In genomic region chr13:30577381-30577780, GRCh38 we compare ENCODE assay signal across 8 cellular contexts. TPM values are rescaled to one million over a fixed set of nuclear protein-coding genes. Genes with fewer than 3 reads are reported as not detected.
A peak's percentile ranks its signal among the peaks of the same experiment; 100 is the strongest.
DNase-seq lines count a peak whose midpoint lies in the region; ATAC-seq and TF ChIP-seq lines count a peak whose summit lies in the region.

No MANE protein-coding gene starts in this region.

- in situ Hi-C loops in brain microvascular endothelial cell (cut with HindIII; ENCODE audit: low pct_ligation_motif_present, low sequenced_read_pairs): no loop called here

- H3K18ac ChIP-seq in neuronal stem cell (ENCODE audit: low read length): no peak overlapping the region

- H3K14ac ChIP-seq in neuronal stem cell (ENCODE audit: low read length): no peak overlapping the region

- no peak overlapping the region for H2BK5ac ChIP-seq in neuronal stem cell (ENCODE audit: low read length)

- H3K79me1 ChIP-seq in neuronal stem cell (ENCODE audit: low read depth, low read length): no peaks in the 10 kb centered on the region

- no CpG with 5 or more reads among the region's 5 CpGs for WGBS in neuronal stem cell (ENCODE audit: extremely low coverage in 2 of 2, insufficient read length in 2 of 2, insufficient replicate concordance in 1 of 2), 2 donors

- H3K4me3 ChIP-seq in brain microvascular endothelial cell (ENCODE audit: low read depth, low read length) (no peak overlapping the region), neuronal stem cell (ENCODE audit: low read length in 2 of 2) (no peak overlapping the region)

- no peak for TF ChIP-seq CTCF in brain microvascular endothelial cell (IDR thresholded peaks at IDR 0.05; ENCODE audit: low read depth, low read length, missing control alignments)

- no peak overlapping the region for H2BK15ac ChIP-seq in neuronal stem cell (ENCODE audit: low read length)

- H2BK12ac ChIP-seq in neuronal stem cell (ENCODE audit: low read length): no peak overlapping the region

- H4K91ac ChIP-seq in neuronal stem cell (ENCODE audit: low read depth, low read length, poor library complexity): no peak overlapping the region

- H2AFZ ChIP-seq in neuronal stem cell (ENCODE audit: low read length): no peak overlapping the region

- DNase-seq in SW 1271 (lab: John Stamatoyannopoulos, UW) (peak; percentile 14 to 69), brain microvascular endothelial cell (peak; percentile 92), SK-N-DZ (ENCODE audit: low spot score) (no peak), cardiac septum (ENCODE audit: low spot score) (no peak), neuronal stem cell (ENCODE audit: low spot score) (no peak)
- peak; percentile 24 to 33 for DNase-seq in stimulated activated CD4-positive, alpha-beta T cell treated with anti-CD3 and anti-CD28 coated beads, Interleukin-15, amount 100 ng/mL, for 48 hours (ENCODE audit: low read depth in 2 of 2)

- peaks cover 0 to 2% of the 10 kb centered on the region in 2 donors for H3K4me1 ChIP-seq in neuronal stem cell (ENCODE audit: control insufficient read depth in 2 of 2, insufficient read depth in 1 of 2, low read depth in 1 of 2, low read length in 2 of 2)

- H4K8ac ChIP-seq in neuronal stem cell (ENCODE audit: low read depth, low read length): no peak overlapping the region

- intact Hi-C loops in cardiac septum (cut with DNase I): loop anchor here (10.0 kb wide), 1 partner anchor 443 kb away; no protein-coding TSS in a partner anchor

- H2BK120ac ChIP-seq in neuronal stem cell (ENCODE audit: low read depth, low read length): no peak overlapping the region

- no peak overlapping the region for H3K4me2 ChIP-seq in neuronal stem cell (ENCODE audit: insufficient read depth, low read length, poor library complexity, severe bottlenecking)

- no peaks in the 10 kb centered on the region for H3K9me3 ChIP-seq in neuronal stem cell (replicated peaks in 1 of 2; ENCODE audit: control insufficient read depth in 2 of 2, insufficient read depth in 1 of 2, low read depth in 1 of 2, low read length in 2 of 2)

- no peaks in the 10 kb centered on the region for H3K36me3 ChIP-seq in brain microvascular endothelial cell (replicated peaks)
- H3K36me3 ChIP-seq in neuronal stem cell (replicated peaks in 1 of 2; ENCODE audit: control insufficient read depth in 2 of 2, insufficient read depth in 2 of 2, low read length in 2 of 2): no peaks in the 10 kb centered on the region

- no peak overlapping the region for H3K9ac ChIP-seq in neuronal stem cell (ENCODE audit: low read depth, low read length, poor library complexity)

- no peak overlapping the region for H2AK5ac ChIP-seq in neuronal stem cell (ENCODE audit: low read depth, low read length)

- ATAC-seq in GM18858 (IDR thresholded peaks at IDR 0.05; ENCODE audit: unreplicated experiment): peak; percentile 68
- ATAC-seq in HG03097 (IDR thresholded peaks at IDR 0.05; ENCODE audit: low FRiP score, unreplicated experiment): peak; percentile 72

- H3K27me3 ChIP-seq in brain microvascular endothelial cell (replicated peaks) (no peaks in the 10 kb centered on the region), neuronal stem cell (ENCODE audit: control insufficient read depth in 3 of 3, insufficient read depth in 3 of 3, low read depth in 1 of 3, low read length in 3 of 3) (no peaks in the 10 kb centered on the region)

- no peak overlapping the region for H3K4ac ChIP-seq in neuronal stem cell (ENCODE audit: low read length)

- no peak overlapping the region for H3K23ac ChIP-seq in neuronal stem cell (ENCODE audit: low read depth, low read length, poor library complexity)

- H3K27ac ChIP-seq in brain microvascular endothelial cell (peak overlapping the region; percentile 6), neuronal stem cell (replicated peaks; ENCODE audit: low read length) (no peak overlapping the region)

RNA-seq across cellular contexts. Expression of gene USPL1, which starts 40.3 kb away (rescaled TPM):
- 28.0 and 28.2 TPM in 2 replicates for polyA plus RNA-seq in SK-N-DZ (2014; cell fraction: cytosol; rRNA removed)
- 39.5 and 50.1 TPM in 2 replicates for polyA plus RNA-seq in SK-N-DZ (2014; cell fraction: nucleus; rRNA removed)
- 9.8 TPM for total RNA-seq in cardiac septum
- polyA plus RNA-seq in neuronal stem cell (2013, experiment 1 of 2): 15.2 TPM
- 15.3 TPM for polyA plus RNA-seq in neuronal stem cell (2013, experiment 2 of 2)

Comparison
In these comparisons a context has a peak if more than half of its experiments do, and no peak if none do; other contexts are left out.
1. DNase-seq: peak in SW 1271 (2 of 2), brain microvascular endothelial cell (single experiment) and stimulated activated CD4-positive, alpha-beta T cell treated with anti-CD3 and anti-CD28 coated beads, Interleukin-15, amount 100 ng/mL, for 48 hours (2 of 2); none in SK-N-DZ (single experiment), cardiac septum (single experiment) and neuronal stem cell (single experiment).